Comparison of ENCODE assay signal across 33 cellular contexts in genomic region chr20:24545168-24545567, GRCh38.
"Had no signal": no experiment of that assay in that cellular context is flagged by ENCODE, and none has a peak within 500 bp of the region (broad histone marks: within the 10 kb centered on the region; RNA-seq: fewer than 3 reads in every experiment).

No MANE protein-coding gene starts in this region.

- H3K36me3 Mint-ChIP-seq: activated CD4-positive, alpha-beta memory T cell treated with anti-CD3 and anti-CD28 coated beads for 36 hours; activated naive CD4-positive, alpha-beta T cell treated with anti-CD3 and anti-CD28 coated beads, Interleukin-2, amount 10 ng/mL, durations not matched to agents 7 days and 5 days; activated naive CD8-positive, alpha-beta T cell treated with anti-CD3 and anti-CD28 coated beads, Interleukin-2, amount 10 ng/mL, durations not matched to agents 7 days and 5 days; brain had no signal

- H3K27ac Mint-ChIP-seq: activated B cell treated with CpG ODN at 0.5 μM for 24 hours; activated CD4-positive, alpha-beta memory T cell treated with anti-CD3 and anti-CD28 coated beads for 36 hours; activated naive CD4-positive, alpha-beta T cell treated with anti-CD3 and anti-CD28 coated beads, Interleukin-2, amount 10 ng/mL, durations not matched to agents 7 days and 5 days; activated naive CD4-positive, alpha-beta T cell treated with anti-CD3 and anti-CD28 coated beads, Interleukin-2, amount 50 U/mL, for 72 hours; activated naive CD8-positive, alpha-beta T cell treated with anti-CD3 and anti-CD28 coated beads, Interleukin-2, amount 10 ng/mL, durations not matched to agents 7 days and 5 days; activated T-cell treated with anti-CD3 and anti-CD28 coated beads, Interleukin-2, amount 50 U/mL, for 24 hours; activated T-cell treated with anti-CD3 and anti-CD28 coated beads, Interleukin-2, amount 50 U/mL, for 72 hours; brain; dendritic cell treated with granulocyte-macrophage colony-stimulating factor and Interleukin-4, amounts not matched to agents 40 ng/mL and 50 ng/mL, for 4 days; endodermal cell; T-helper 17 cell; T-helper 2 cell treated with Interferon-gamma antibody and Interleukin-4, amounts not matched to agents 5 μg/mL and 100 μg/mL, for 36 hours had no signal

- H3K27me3 ChIP-seq: ascending aorta, cardiac muscle cell, dorsolateral prefrontal cortex, esophagus squamous epithelium, gastroesophageal sphincter had no signal

- H3K9me3 ChIP-seq: esophagus squamous epithelium had no signal

- H3K27ac ChIP-seq: ascending aorta, breast epithelium, cardiac muscle cell, coronary artery, dorsolateral prefrontal cortex, esophagus squamous epithelium, gastroesophageal sphincter, WERI-Rb-1 had no signal

- ATAC-seq: activated CD4-positive, CD25-positive, alpha-beta regulatory T cell treated with anti-CD3 and anti-CD28 coated beads, Interleukin-2, amount 50 U/mL, for 24 hours; activated naive CD4-positive, alpha-beta T cell treated with anti-CD3 and anti-CD28 coated beads, Interleukin-2, amount 50 U/mL, for 72 hours; activated T-cell treated with anti-CD3 and anti-CD28 coated beads, Interleukin-2, amount 50 U/mL, for 72 hours; gastroesophageal sphincter; T-helper 17 cell had no signal

- H3K4me1 ChIP-seq: ascending aorta, breast epithelium, esophagus squamous epithelium, gastroesophageal sphincter had no signal

- H3K36me3 ChIP-seq: breast epithelium, cardiac muscle cell, esophagus squamous epithelium, gastroesophageal sphincter had no signal

- H3K4me3 ChIP-seq: ascending aorta, breast epithelium, cardiac muscle cell, coronary artery, dorsolateral prefrontal cortex, esophagus squamous epithelium, gastroesophageal sphincter had no signal

- H3K4me3 Mint-ChIP-seq: activated B cell treated with CpG ODN at 0.5 μM for 24 hours; activated CD4-positive, alpha-beta memory T cell treated with anti-CD3 and anti-CD28 coated beads for 36 hours; activated naive CD4-positive, alpha-beta T cell treated with anti-CD3 and anti-CD28 coated beads, Interleukin-2, amount 10 ng/mL, durations not matched to agents 7 days and 5 days; activated naive CD8-positive, alpha-beta T cell treated with anti-CD3 and anti-CD28 coated beads, Interleukin-2, amount 10 ng/mL, durations not matched to agents 7 days and 5 days; activated T-cell treated with anti-CD3 and anti-CD28 coated beads, Interleukin-2, amount 50 U/mL, for 24 hours; activated T-cell treated with anti-CD3 and anti-CD28 coated beads, Interleukin-2, amount 50 U/mL, for 72 hours; brain; central memory CD8-positive, alpha-beta T cell; dendritic cell treated with granulocyte-macrophage colony-stimulating factor and Interleukin-4, amounts not matched to agents 40 ng/mL and 50 ng/mL, for 4 days; endodermal cell; T-helper 17 cell; T-helper 2 cell treated with Interferon-gamma antibody and Interleukin-4, amounts not matched to agents 5 μg/mL and 100 μg/mL, for 36 hours had no signal

- DNase-seq: activated B cell treated with CpG ODN at 0.5 μM for 24 hours; activated CD4-positive, alpha-beta memory T cell treated with anti-CD3 and anti-CD28 coated beads for 36 hours; activated CD4-positive, alpha-beta T cell treated with anti-CD3 and anti-CD28 coated beads for 48 hours; activated CD4-positive, alpha-beta T cell treated with anti-CD3 and anti-CD28 coated beads, Interleukin-2, amount 50 U/mL, for 1 hour; activated CD8-positive, alpha-beta memory T cell treated with anti-CD3 and anti-CD28 coated beads, Interleukin-2, amount 50 U/mL, for 48 hours; activated gamma-delta T cell; activated naive CD4-positive, alpha-beta T cell; activated naive CD4-positive, alpha-beta T cell treated with anti-CD3 and anti-CD28 coated beads, Interleukin-2, amount 10 ng/mL, durations not matched to agents 7 days and 5 days; activated naive CD8-positive, alpha-beta T cell treated with anti-CD3 and anti-CD28 coated beads, Interleukin-2, amount 10 ng/mL, durations not matched to agents 7 days and 5 days; activated T-cell treated with anti-CD3 and anti-CD28 coated beads for 4 hours; activated T-cell treated with anti-CD3 and anti-CD28 coated beads, Interleukin-2, amount 50 U/mL, for 24 hours; activated T-cell treated with anti-CD3 and anti-CD28 coated beads, Interleukin-2, amount 50 U/mL, for 72 hours; dorsolateral prefrontal cortex; effector memory CD4-positive, alpha-beta T cell; endodermal cell; erythroblast; esophagus squamous epithelium; foreskin melanocyte; T-helper 1 cell; T-helper 17 cell; T1000; WERI-Rb-1 had no signal

- H3K9me3 Mint-ChIP-seq: activated B cell treated with CpG ODN at 0.5 μM for 24 hours; activated CD4-positive, alpha-beta memory T cell treated with anti-CD3 and anti-CD28 coated beads for 36 hours; activated naive CD4-positive, alpha-beta T cell treated with anti-CD3 and anti-CD28 coated beads, Interleukin-2, amount 10 ng/mL, durations not matched to agents 7 days and 5 days; activated naive CD4-positive, alpha-beta T cell treated with anti-CD3 and anti-CD28 coated beads, Interleukin-2, amount 50 U/mL, for 72 hours; activated T-cell treated with anti-CD3 and anti-CD28 coated beads, Interleukin-2, amount 50 U/mL, for 72 hours; central memory CD8-positive, alpha-beta T cell; dendritic cell treated with granulocyte-macrophage colony-stimulating factor and Interleukin-4, amounts not matched to agents 40 ng/mL and 50 ng/mL, for 4 days; T-helper 2 cell treated with Interferon-gamma antibody and Interleukin-4, amounts not matched to agents 5 μg/mL and 100 μg/mL, for 36 hours had no signal

- H3K27me3 Mint-ChIP-seq: activated B cell treated with CpG ODN at 0.5 μM for 24 hours had no signal

- H3K4me1 Mint-ChIP-seq: activated naive CD4-positive, alpha-beta T cell treated with anti-CD3 and anti-CD28 coated beads, Interleukin-2, amount 10 ng/mL, durations not matched to agents 7 days and 5 days; activated naive CD8-positive, alpha-beta T cell treated with anti-CD3 and anti-CD28 coated beads, Interleukin-2, amount 10 ng/mL, durations not matched to agents 7 days and 5 days; brain; central memory CD8-positive, alpha-beta T cell; T-helper 17 cell had no signal
